1 cellular context compared by ENCODE assay signal in genomic region chr19:45315304-45315703, GRCh38.
TF ChIP-seq lines count a peak whose summit lies in the region.

No MANE protein-coding gene starts in this region.

TF ChIP-seq in K562, 482 proteins besides CTCF, POLR2A, EP300 and RAD21:
- TF ChIP-seq FOXP1 (CRISPR knock-in tag; IDR thresholded peaks at IDR 0.05) (0 out of 2 replicates have a peak, but pooled peaks have one; percentile 15), MCM2 (IDR thresholded peaks at IDR 0.05; ENCODE audit: low read depth) (no peak), NEUROD1 (IDR thresholded peaks at IDR 0.05; ENCODE audit: borderline replicate concordance, low read depth, low read length, partially characterized antibody) (no peak), AFF1 (IDR thresholded peaks at IDR 0.05; ENCODE audit: low read depth in 1 of 2, partially characterized antibody in 2 of 2) (no peak), E2F3 (CRISPR knock-in tag; IDR thresholded peaks at IDR 0.05) (no peak)
- TF ChIP-seq, protein P1, sequence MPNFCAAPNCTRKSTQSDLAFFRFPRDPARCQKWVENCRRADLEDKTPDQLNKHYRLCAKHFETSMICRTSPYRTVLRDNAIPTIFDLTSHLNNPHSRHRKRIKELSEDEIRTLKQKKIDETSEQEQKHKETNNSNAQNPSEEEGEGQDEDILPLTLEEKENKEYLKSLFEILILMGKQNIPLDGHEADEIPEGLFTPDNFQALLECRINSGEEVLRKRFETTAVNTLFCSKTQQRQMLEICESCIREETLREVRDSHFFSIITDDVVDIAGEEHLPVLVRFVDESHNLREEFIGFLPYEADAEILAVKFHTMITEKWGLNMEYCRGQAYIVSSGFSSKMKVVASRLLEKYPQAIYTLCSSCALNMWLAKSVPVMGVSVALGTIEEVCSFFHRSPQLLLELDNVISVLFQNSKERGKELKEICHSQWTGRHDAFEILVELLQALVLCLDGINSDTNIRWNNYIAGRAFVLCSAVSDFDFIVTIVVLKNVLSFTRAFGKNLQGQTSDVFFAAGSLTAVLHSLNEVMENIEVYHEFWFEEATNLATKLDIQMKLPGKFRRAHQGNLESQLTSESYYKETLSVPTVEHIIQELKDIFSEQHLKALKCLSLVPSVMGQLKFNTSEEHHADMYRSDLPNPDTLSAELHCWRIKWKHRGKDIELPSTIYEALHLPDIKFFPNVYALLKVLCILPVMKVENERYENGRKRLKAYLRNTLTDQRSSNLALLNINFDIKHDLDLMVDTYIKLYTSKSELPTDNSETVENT (CRISPR knock-in tag; IDR thresholded peaks at IDR 0.05), result no peak
